9 cellular contexts compared by ENCODE assay signal in the genomic region with DNA sequence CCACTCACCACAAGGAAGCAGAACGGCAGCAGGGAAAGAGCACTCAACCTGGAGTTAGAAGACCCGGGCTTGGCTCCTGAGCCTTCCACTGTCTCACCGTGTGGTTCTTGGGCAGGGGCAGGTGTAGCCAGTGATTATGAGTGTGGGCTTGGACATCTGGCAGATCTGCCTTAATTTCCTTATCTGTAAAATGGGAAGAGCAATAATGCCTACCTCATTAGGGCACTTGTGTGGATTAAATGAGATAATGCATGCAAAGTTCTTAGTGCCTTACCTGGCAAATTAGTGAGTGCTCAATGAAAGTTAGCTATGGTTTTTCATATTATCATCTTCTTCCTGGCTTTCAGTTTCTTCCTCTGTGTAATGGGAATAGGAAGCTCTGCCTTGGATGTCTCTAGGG. TPM values are rescaled to one million over a fixed set of nuclear protein-coding genes. Genes with fewer than 3 reads are reported as not detected.
"Had no signal": no experiment of that assay in that cellular context is flagged by ENCODE, and none has a peak within 500 bp of the region (broad histone marks: within the 10 kb centered on the region; RNA-seq: fewer than 3 reads in every experiment).

No MANE protein-coding gene starts in this region.

- H3K4me3 ChIP-seq: GM12878 had no signal

- FAIRE-seq: G401.6, GM12878, GM12891, GM12892, GM18507, GM19239 had no signal

- ATAC-seq: GM12878 had no signal

- DNase-seq: GDM1, GF-D8 had no signal

RNA-seq across cellular contexts. Expression of gene COL15A1, which starts 28.1 kb away (rescaled TPM):
- total RNA-seq: G401 had no signal
